23 cellular contexts compared by ENCODE assay signal in genomic region chr20:41080866-41081265, GRCh38. TPM values are rescaled to one million over a fixed set of nuclear protein-coding genes. Genes with fewer than 3 reads are reported as not detected.
DNase-seq lines count a peak whose midpoint lies in the region; ATAC-seq lines count a peak whose summit lies in the region.
"Had no signal": no experiment of that assay in that cellular context is flagged by ENCODE, and none has a peak within 500 bp of the region (broad histone marks: within the 10 kb centered on the region; RNA-seq: fewer than 3 reads in every experiment).

No MANE protein-coding gene starts in this region.

- H3K27me3 ChIP-seq in ACC112 (ENCODE audit: insufficient read depth, low read length) = no peaks in the 10 kb centered on the region
- H3K27me3 ChIP-seq: cardiac muscle cell, hepatocyte, SJSA1, testis had no signal

- peaks cover 93% of the 10 kb centered on the region for H3K36me3 Mint-ChIP-seq in activated T-helper 2 cell treated with anti-CD3 and anti-CD28 coated beads, Interferon-gamma antibody, Interleukin-2, Interleukin-4, amounts not matched to agents 10 μg/mL and 5 μg/mL and 100 μg/mL, durations not matched to agents 14 hours and 24 hours and 36 hours (ENCODE audit: low read depth)
- H3K36me3 Mint-ChIP-seq in memory B cell = peaks cover 32% of the 10 kb centered on the region

- DNase-seq in EH (ENCODE audit: low read depth) (peak; percentile 33), memory B cell (ENCODE audit: low spot score in 2 of 2) (no peak), T1000 (lab: John Stamatoyannopoulos, UW) (no peak), COLO668 (lab: John Stamatoyannopoulos, UW; ENCODE audit: unreplicated experiment) (no peak)
- DNase-seq in activated T-helper 2 cell treated with anti-CD3 and anti-CD28 coated beads, Interferon-gamma antibody, Interleukin-2, Interleukin-4, amounts not matched to agents 10 μg/mL and 5 μg/mL and 100 μg/mL, durations not matched to agents 14 hours and 24 hours and 36 hours (ENCODE audit: low spot score) = no peak
- DNase-seq: activated B cell treated with CpG ODN at 0.5 μM for 24 hours; CD4-positive, CD25-positive, alpha-beta regulatory T cell; foreskin melanocyte; immature natural killer cell; left ventricle myocardium inferior; natural killer cell; NCI-H1436 treated with DMSO at 0.1 percent for 48 hours; NCI-H510A; testis had no signal

- H2AFZ ChIP-seq in ACC112 (ENCODE audit: low read length, unreplicated experiment) = no peak overlapping the region
- H2AFZ ChIP-seq: hepatocyte had no signal

- H3K79me2 ChIP-seq in ACC112 (ENCODE audit: control insufficient read depth, insufficient read depth, low read length, unreplicated experiment) = peaks cover 30% of the 10 kb centered on the region

- no peaks in the 10 kb centered on the region for H3K27me3 Mint-ChIP-seq in activated T-helper 2 cell treated with anti-CD3 and anti-CD28 coated beads, Interferon-gamma antibody, Interleukin-2, Interleukin-4, amounts not matched to agents 10 μg/mL and 5 μg/mL and 100 μg/mL, durations not matched to agents 14 hours and 24 hours and 36 hours (ENCODE audit: low read depth)
- no peaks in the 10 kb centered on the region for H3K27me3 Mint-ChIP-seq in memory B cell
- H3K27me3 Mint-ChIP-seq: activated B cell treated with CpG ODN at 0.5 μM for 24 hours; CD4-positive, CD25-positive, alpha-beta regulatory T cell; dendritic cell treated with granulocyte-macrophage colony-stimulating factor and Interleukin-4, amounts not matched to agents 40 ng/mL and 50 ng/mL, for 4 days had no signal

- ATAC-seq in memory B cell (ENCODE audit: low read depth) (no peak), GM21390 (IDR thresholded peaks at IDR 0.05; ENCODE audit: unreplicated experiment) (no peak)
- ATAC-seq: HCT116, K562 had no signal

- H3K4me1 ChIP-seq in ACC112 (ENCODE audit: control insufficient read depth, insufficient read depth, low read length, unreplicated experiment) = peaks cover 39% of the 10 kb centered on the region

- intact Hi-C loops in activated T-helper 2 cell treated with anti-CD3 and anti-CD28 coated beads, Interferon-gamma antibody, Interleukin-2, Interleukin-4, amounts not matched to agents 10 μg/mL and 5 μg/mL and 100 μg/mL, durations not matched to agents 14 hours and 24 hours and 36 hours (cut with micrococcal nuclease) = no loop called here

- H3K36me3 ChIP-seq in ACC112 (ENCODE audit: insufficient read depth, low read length) = peaks cover 71% of the 10 kb centered on the region

- peak overlapping the region; percentile 36 for H3K27ac Mint-ChIP-seq in activated T-helper 2 cell treated with anti-CD3 and anti-CD28 coated beads, Interferon-gamma antibody, Interleukin-2, Interleukin-4, amounts not matched to agents 10 μg/mL and 5 μg/mL and 100 μg/mL, durations not matched to agents 14 hours and 24 hours and 36 hours
- H3K27ac Mint-ChIP-seq in memory B cell = peak overlapping the region; percentile 33
- H3K27ac Mint-ChIP-seq: activated B cell treated with CpG ODN at 0.5 μM for 24 hours; dendritic cell treated with granulocyte-macrophage colony-stimulating factor and Interleukin-4, amounts not matched to agents 40 ng/mL and 50 ng/mL, for 4 days; mesothelial cell of epicardium had no signal

- H3K4me1 Mint-ChIP-seq in activated T-helper 2 cell treated with anti-CD3 and anti-CD28 coated beads, Interferon-gamma antibody, Interleukin-2, Interleukin-4, amounts not matched to agents 10 μg/mL and 5 μg/mL and 100 μg/mL, durations not matched to agents 14 hours and 24 hours and 36 hours (ENCODE audit: low read depth) = peaks cover 62% of the 10 kb centered on the region
- H3K4me1 Mint-ChIP-seq in memory B cell = peaks cover 12% of the 10 kb centered on the region

- no peak overlapping the region for H3K4me3 Mint-ChIP-seq in activated T-helper 2 cell treated with anti-CD3 and anti-CD28 coated beads, Interferon-gamma antibody, Interleukin-2, Interleukin-4, amounts not matched to agents 10 μg/mL and 5 μg/mL and 100 μg/mL, durations not matched to agents 14 hours and 24 hours and 36 hours (ENCODE audit: low read depth)
- no peak overlapping the region for H3K4me3 Mint-ChIP-seq in memory B cell
- H3K4me3 Mint-ChIP-seq: activated B cell treated with CpG ODN at 0.5 μM for 24 hours; CD4-positive, CD25-positive, alpha-beta regulatory T cell; dendritic cell treated with granulocyte-macrophage colony-stimulating factor and Interleukin-4, amounts not matched to agents 40 ng/mL and 50 ng/mL, for 4 days; immature natural killer cell; mesothelial cell of epicardium; natural killer cell had no signal

- H3K27ac ChIP-seq in ACC112 (ENCODE audit: low read depth, low read length) = peak overlapping the region; percentile 26; the same call in 1 of the 2 replicates
- H3K27ac ChIP-seq: cardiac muscle cell, hepatocyte, left ventricle myocardium inferior, SJSA1, testis had no signal

- H3K4me3 ChIP-seq in ACC112 (ENCODE audit: low read depth, low read length) = no peak overlapping the region
- H3K4me3 ChIP-seq: cardiac muscle cell, hepatocyte, K562, left ventricle myocardium inferior, SJSA1, testis had no signal

- H3K9me3 Mint-ChIP-seq in activated T-helper 2 cell treated with anti-CD3 and anti-CD28 coated beads, Interferon-gamma antibody, Interleukin-2, Interleukin-4, amounts not matched to agents 10 μg/mL and 5 μg/mL and 100 μg/mL, durations not matched to agents 14 hours and 24 hours and 36 hours = no peaks in the 10 kb centered on the region
- H3K9me3 Mint-ChIP-seq in memory B cell = no peaks in the 10 kb centered on the region
- H3K9me3 Mint-ChIP-seq: activated B cell treated with CpG ODN at 0.5 μM for 24 hours; CD4-positive, CD25-positive, alpha-beta regulatory T cell; dendritic cell treated with granulocyte-macrophage colony-stimulating factor and Interleukin-4, amounts not matched to agents 40 ng/mL and 50 ng/mL, for 4 days; immature natural killer cell; mesothelial cell of epicardium; natural killer cell had no signal

RNA-seq across cellular contexts. Expression of gene TOP1, which starts 52.2 kb away (rescaled TPM):
- 116 and 118 TPM in 2 replicates for total RNA-seq in activated T-helper 2 cell treated with anti-CD3 and anti-CD28 coated beads, Interferon-gamma antibody, Interleukin-2, Interleukin-4, amounts not matched to agents 10 μg/mL and 5 μg/mL and 100 μg/mL, durations not matched to agents 14 hours and 24 hours and 36 hours

RNA-seq across cellular contexts. Expression of gene PLCG1, which starts 56.5 kb away (rescaled TPM):
- total RNA-seq in activated T-helper 2 cell treated with anti-CD3 and anti-CD28 coated beads, Interferon-gamma antibody, Interleukin-2, Interleukin-4, amounts not matched to agents 10 μg/mL and 5 μg/mL and 100 μg/mL, durations not matched to agents 14 hours and 24 hours and 36 hours = 174 and 187 TPM in 2 replicates
